ENCODE assay signal across 1 cellular context in genomic region chr2:19891971-19892370, GRCh38.
TF ChIP-seq lines count a peak whose summit lies in the region.

No MANE protein-coding gene starts in this region.

TF ChIP-seq in K562, 482 proteins besides CTCF, POLR2A, EP300 and RAD21 (continued from another document):
- peak; percentile 40; the same call in 1 of the 2 replicates for TF ChIP-seq CHAMP1 (IDR thresholded peaks at IDR 0.05)
- TF ChIP-seq MEIS2 (IDR thresholded peaks at IDR 0.05; ENCODE audit: partially characterized antibody) = peak; percentile 20
- TF ChIP-seq TBP (optimal IDR thresholded peaks at IDR 0.05; ENCODE audit: low read depth, low read length) = peak; percentile 32
- TF ChIP-seq HMBOX1 (IDR thresholded peaks at IDR 0.05) = 0 out of 2 replicates have a peak, but pooled peaks have one; percentile 22
- peak; percentile 42; the same call in 1 of the 2 replicates for TF ChIP-seq SPI1 (IDR thresholded peaks at IDR 0.05; ENCODE audit: borderline replicate concordance, low read depth, low read length)
- peak; percentile 31; the same call in 1 of the 2 replicates for TF ChIP-seq CTBP1 (IDR thresholded peaks at IDR 0.05; ENCODE audit: borderline replicate concordance)
- 0 out of 2 replicates have a peak, but pooled peaks have one; percentile 38 for TF ChIP-seq CREB3L1 (IDR thresholded peaks at IDR 0.05; ENCODE audit: borderline replicate concordance, low read depth)
- peak; percentile 91 for TF ChIP-seq CHD2 (IDR thresholded peaks at IDR 0.05; ENCODE audit: low read depth, low read length)
- peak; percentile 51 for TF ChIP-seq PKNOX1 (IDR thresholded peaks at IDR 0.05)
- 0 out of 4 replicates have a peak, but pooled peaks of 1 of the 2 experiments have one; percentile 41 for TF ChIP-seq RCOR1 (IDR thresholded peaks at IDR 0.05; ENCODE audit: borderline replicate concordance in 1 of 2, low read depth in 2 of 2, low read length in 2 of 2)
